Comparison of ENCODE assay signal across 13 cellular contexts in genomic region chr17:10055251-10055975, GRCh38.
"Had no signal": no experiment of that assay in that cellular context is flagged by ENCODE, and none has a peak within 500 bp of the region (broad histone marks: within the 10 kb centered on the region; RNA-seq: fewer than 3 reads in every experiment).

No MANE protein-coding gene starts in this region.

- H3K4me1 ChIP-seq: foreskin keratinocyte had no signal

- H3K4me3 ChIP-seq: tibial artery had no signal

- H3K27ac ChIP-seq: foreskin keratinocyte had no signal

- H3K27me3 ChIP-seq: foreskin keratinocyte, tibial artery had no signal

- ATAC-seq: activated CD8-positive, alpha-beta T cell treated with anti-CD3 and anti-CD28 coated beads, Interleukin-2, amount 10 ng/mL, durations not matched to agents 7 days and 5 days; activated naive CD4-positive, alpha-beta T cell treated with anti-CD3 and anti-CD28 coated beads, Interleukin-2, amount 50 U/mL, for 72 hours; foreskin keratinocyte; stimulated activated effector memory CD8-positive, alpha-beta T cell treated with anti-CD3 and anti-CD28 coated beads, Interleukin-12 subunit alpha, Interleukin-12 subunit beta, amount 100 ng/mL, for 72 hours; WTC11 had no signal

- H3K36me3 ChIP-seq: tibial artery had no signal

- DNase-seq: activated CD4-positive, alpha-beta T cell treated with anti-CD3 and anti-CD28 coated beads for 4 hours; activated CD8-positive, alpha-beta memory T cell treated with anti-CD3 and anti-CD28 coated beads, Interleukin-2, amount 50 U/mL, for 4 hours; activated CD8-positive, alpha-beta T cell treated with anti-CD3 and anti-CD28 coated beads, Interleukin-2, amount 10 ng/mL, durations not matched to agents 7 days and 5 days; activated effector memory CD4-positive, alpha-beta T cell treated with anti-CD3 and anti-CD28 coated beads, Interleukin-2, amount 50 U/mL, for 16 hours; activated T-cell treated with anti-CD3 and anti-CD28 coated beads, Interleukin-2, amount 50 U/mL, for 48 hours; cerebellar nuclear complex; effector CD8-positive, alpha-beta T cell; foreskin keratinocyte; SW 1271; tibial artery had no signal

- H3K9me3 ChIP-seq: tibial artery had no signal
